29 cellular contexts compared by ENCODE assay signal in genomic region chr15:86855962-86856361, GRCh38.
"Had no signal": no experiment of that assay in that cellular context is flagged by ENCODE, and none has a peak within 500 bp of the region (broad histone marks: within the 10 kb centered on the region; RNA-seq: fewer than 3 reads in every experiment).

No MANE protein-coding gene starts in this region.

- H3K36me3 ChIP-seq: adrenal gland, ascending aorta, brain microvascular endothelial cell, gastroesophageal sphincter, right lobe of liver, uterus had no signal

- H3K27me3 ChIP-seq: adrenal gland, ascending aorta, brain microvascular endothelial cell, dorsolateral prefrontal cortex, gastroesophageal sphincter, right lobe of liver, uterus had no signal

- H3K9me3 Mint-ChIP-seq: activated naive CD4-positive, alpha-beta T cell treated with anti-CD3 and anti-CD28 coated beads for 36 hours; activated naive CD8-positive, alpha-beta T cell treated with anti-CD3 and anti-CD28 coated beads for 36 hours; type B pancreatic cell had no signal

- H3K27ac ChIP-seq: adrenal gland, ascending aorta, brain microvascular endothelial cell, coronary artery, dorsolateral prefrontal cortex, gastroesophageal sphincter, right lobe of liver, skin epidermis, uterus, VCaP had no signal

- H3K4me3 ChIP-seq: adrenal gland, ascending aorta, coronary artery, dorsolateral prefrontal cortex, gastroesophageal sphincter, right lobe of liver, skin epidermis, uterus had no signal

- ATAC-seq: gastroesophageal sphincter; left colon; natural killer cell; right lobe of liver; stimulated activated memory B cell treated with anti-CD40 and anti-IgM and Interleukin-4, amounts not matched to agents 10 μg/mL and 1 μg/mL and 100 μg/mL, for 72 hours; stimulated activated naive CD8-positive, alpha-beta T cell treated with anti-CD3 and anti-CD28 coated beads, Interleukin-15, amount 100 ng/mL, for 72 hours had no signal

- H3K27me3 Mint-ChIP-seq: activated naive CD8-positive, alpha-beta T cell treated with anti-CD3 and anti-CD28 coated beads for 36 hours; stimulated activated memory B cell treated with anti-CD40 and anti-IgM and Interleukin-4, amounts not matched to agents 10 μg/mL and 1 μg/mL and 100 μg/mL, for 72 hours had no signal

- H3K4me3 Mint-ChIP-seq: activated naive CD4-positive, alpha-beta T cell treated with anti-CD3 and anti-CD28 coated beads for 36 hours; activated naive CD8-positive, alpha-beta T cell treated with anti-CD3 and anti-CD28 coated beads for 36 hours; natural killer cell; stimulated activated memory B cell treated with anti-CD40 and anti-IgM and Interleukin-4, amounts not matched to agents 10 μg/mL and 1 μg/mL and 100 μg/mL, for 72 hours; stimulated activated naive CD8-positive, alpha-beta T cell treated with anti-CD3 and anti-CD28 coated beads, Interleukin-15, amount 100 ng/mL, for 72 hours; type B pancreatic cell had no signal

- H3K9me3 ChIP-seq: adrenal gland, ascending aorta, gastroesophageal sphincter, right lobe of liver, uterus had no signal

- H3K36me3 Mint-ChIP-seq: activated naive CD8-positive, alpha-beta T cell treated with anti-CD3 and anti-CD28 coated beads for 36 hours; natural killer cell; stimulated activated memory B cell treated with anti-CD40 and anti-IgM and Interleukin-4, amounts not matched to agents 10 μg/mL and 1 μg/mL and 100 μg/mL, for 72 hours; type B pancreatic cell had no signal

- H3K4me1 Mint-ChIP-seq: activated naive CD8-positive, alpha-beta T cell treated with anti-CD3 and anti-CD28 coated beads for 36 hours; natural killer cell; stimulated activated memory B cell treated with anti-CD40 and anti-IgM and Interleukin-4, amounts not matched to agents 10 μg/mL and 1 μg/mL and 100 μg/mL, for 72 hours; stimulated activated naive CD8-positive, alpha-beta T cell treated with anti-CD3 and anti-CD28 coated beads, Interleukin-15, amount 100 ng/mL, for 72 hours had no signal

- H3K27ac Mint-ChIP-seq: activated naive CD4-positive, alpha-beta T cell treated with anti-CD3 and anti-CD28 coated beads for 36 hours; activated naive CD8-positive, alpha-beta T cell treated with anti-CD3 and anti-CD28 coated beads for 36 hours; natural killer cell; stimulated activated memory B cell treated with anti-CD40 and anti-IgM and Interleukin-4, amounts not matched to agents 10 μg/mL and 1 μg/mL and 100 μg/mL, for 72 hours; stimulated activated naive CD8-positive, alpha-beta T cell treated with anti-CD3 and anti-CD28 coated beads, Interleukin-15, amount 100 ng/mL, for 72 hours; type B pancreatic cell had no signal

- H3K4me1 ChIP-seq: adrenal gland, ascending aorta, right lobe of liver, uterus had no signal

- DNase-seq: activated CD4-positive, alpha-beta T cell treated with anti-CD3 and anti-CD28 coated beads for 4 hours; activated CD4-positive, alpha-beta T cell treated with anti-CD3 and anti-CD28 coated beads, Interleukin-2, amount 50 U/mL, for 4 hours; activated effector memory CD4-positive, alpha-beta T cell treated with anti-CD3 and anti-CD28 coated beads, Interleukin-2, amount 50 U/mL, for 16 hours; activated naive CD4-positive, alpha-beta T cell treated with anti-CD3 and anti-CD28 coated beads for 36 hours; activated naive CD8-positive, alpha-beta T cell treated with anti-CD3 and anti-CD28 coated beads for 36 hours; activated T-cell treated with anti-CD3 and anti-CD28 coated beads for 4 hours; adrenal gland; brain microvascular endothelial cell; dorsolateral prefrontal cortex; effector memory CD4-positive, alpha-beta T cell; head of caudate nucleus; hippocampal formation; kidney; left colon; natural killer cell; right lobe of liver; stimulated activated CD4-positive, alpha-beta T cell treated with anti-CD3 and anti-CD28 coated beads, Interleukin-4, amount 100 ng/mL, for 4 hours; stimulated activated CD8-positive, alpha-beta memory T cell treated with anti-CD3 and anti-CD28 coated beads, Interleukin-4, amount 100 ng/mL, for 48 hours; stimulated activated naive CD8-positive, alpha-beta T cell treated with anti-CD3 and anti-CD28 coated beads, Interleukin-15, amount 100 ng/mL, for 72 hours; substantia nigra; T-helper 1 cell; uterus had no signal
